In genomic region chr7:31488562-31489203, GRCh38 we compare ENCODE assay signal across 8 cellular contexts. TPM values are rescaled to one million over a fixed set of nuclear protein-coding genes. Genes with fewer than 3 reads are reported as not detected.
A peak's percentile ranks its signal among the peaks of the same experiment; 100 is the strongest.
DNase-seq lines count a peak whose midpoint lies in the region; ATAC-seq and TF ChIP-seq lines count a peak whose summit lies in the region.

No MANE protein-coding gene starts in this region.

- peak; percentile 99 for ATAC-seq in GM21723 (IDR thresholded peaks at IDR 0.05; ENCODE audit: unreplicated experiment)
- no peak for ATAC-seq in omental fat pad (ENCODE audit: low FRiP score)

- no peaks in the 10 kb centered on the region for H3K9me3 ChIP-seq in SJCRH30 (replicated peaks)

- no peak for TF ChIP-seq CTCF in omental fat pad (IDR thresholded peaks at IDR 0.05)

- no peaks in the 10 kb centered on the region for H3K36me3 ChIP-seq in SJCRH30

- no peak for TF ChIP-seq POLR2A in erythroblast (IDR thresholded peaks at IDR 0.05; ENCODE audit: low read length)

- H3K4me3 ChIP-seq in SJCRH30: no peak overlapping the region

- DNase-seq in stimulated activated CD4-positive, alpha-beta T cell treated with anti-CD3 and anti-CD28 coated beads, Interleukin-12 subunit alpha, Interleukin-12 subunit beta, amount 100 ng/mL, for 24 hours (ENCODE audit: low read depth in 2 of 2): peak; percentile 6 to 14
- DNase-seq in stimulated activated CD4-positive, alpha-beta T cell treated with anti-CD3 and anti-CD28 coated beads, Interleukin-4, amount 100 ng/mL, for 24 hours: no peak
- DNase-seq in HT1080 (ENCODE audit: low read depth) (peak; percentile 67), SJCRH30 (peak; percentile 45 to 73), erythroblast (lab: John Stamatoyannopoulos, UW) (peak; percentile 43 to 72), omental fat pad (ENCODE audit: low spot score) (peak; percentile 31), NCI-H2171 treated with DMSO at 0.1 percent for 48 hours (lab: John Stamatoyannopoulos, UW) (no peak)

- no peak overlapping the region for H3K27ac ChIP-seq in SJCRH30

- H3K4me1 ChIP-seq in SJCRH30: peaks cover 3% of the 10 kb centered on the region

- H3K27me3 ChIP-seq in SJCRH30: no peaks in the 10 kb centered on the region

RNA-seq across cellular contexts. Expression of gene ITPRID1, which starts 25.2 kb away (rescaled TPM):
- total RNA-seq in HT1080 (2014; rRNA removed; shearing (Covaris generic)): not detected in 2 replicates
- not detected in 2 replicates for polyA plus RNA-seq in HT1080 (2015; cell fraction: cytosol; rRNA removed)
- polyA plus RNA-seq in HT1080 (2015; cell fraction: nucleus; rRNA removed): not detected in 2 replicates
- not detected in 2 replicates for total RNA-seq in SJCRH30 (2014; rRNA removed; shearing (Covaris generic))
- not detected for total RNA-seq in omental fat pad

Comparison
In these comparisons a context has a peak if more than half of its experiments do, and no peak if none do; other contexts are left out.
1. DNase-seq: peak in stimulated activated CD4-positive, alpha-beta T cell treated with anti-CD3 and anti-CD28 coated beads, Interleukin-12 subunit alpha, Interleukin-12 subunit beta, amount 100 ng/mL, for 24 hours (2 of 2), HT1080 (single experiment), SJCRH30 (2 of 2), erythroblast (2 of 2) and omental fat pad (single experiment); none in stimulated activated CD4-positive, alpha-beta T cell treated with anti-CD3 and anti-CD28 coated beads, Interleukin-4, amount 100 ng/mL, for 24 hours (single experiment) and NCI-H2171 treated with DMSO at 0.1 percent for 48 hours (single experiment).